ENCODE assay signal across 22 cellular contexts in genomic region chr4:140717313-140717712, GRCh38. TPM values are rescaled to one million over a fixed set of nuclear protein-coding genes. Genes with fewer than 3 reads are reported as not detected.
DNase-seq lines count a peak whose midpoint lies in the region; ATAC-seq and TF ChIP-seq lines count a peak whose summit lies in the region.
"Had no signal": no experiment of that assay in that cellular context is flagged by ENCODE, and none has a peak within 500 bp of the region (broad histone marks: within the 10 kb centered on the region; RNA-seq: fewer than 3 reads in every experiment).

No MANE protein-coding gene starts in this region.

- no TSS peak for BruUV-seq in mammary epithelial cell (replicated peaks; lab: Mats Ljungman, UMichigan)

- H3K9me2 ChIP-seq in hepatocyte (replicated peaks; ENCODE audit: insufficient read depth): no peaks in the 10 kb centered on the region

- 45% methylated on average over 2 of the region's 2 CpGs for WGBS in mammary epithelial cell (ENCODE audit: low coverage, missing lambda C conversion rate)
- 82% methylated on average over 2 of the region's 2 CpGs for WGBS in hepatocyte (ENCODE audit: low lambda C conversion rate, missing lambda C conversion rate)

- no peaks in the 10 kb centered on the region for H3K27me3 Mint-ChIP-seq in activated naive CD8-positive, alpha-beta T cell treated with anti-CD3 and anti-CD28 coated beads, Interleukin-2, amount 50 U/mL, for 24 hours
- H3K27me3 Mint-ChIP-seq in activated naive CD8-positive, alpha-beta T cell treated with anti-CD3 and anti-CD28 coated beads for 36 hours: no peaks in the 10 kb centered on the region
- H3K27me3 Mint-ChIP-seq in naive B cell: no peaks in the 10 kb centered on the region
- H3K27me3 Mint-ChIP-seq: T-cell had no signal

- H3K4me1 Mint-ChIP-seq in activated naive CD8-positive, alpha-beta T cell treated with anti-CD3 and anti-CD28 coated beads, Interleukin-2, amount 50 U/mL, for 24 hours: peaks cover 29% of the 10 kb centered on the region
- H3K4me1 Mint-ChIP-seq in activated naive CD8-positive, alpha-beta T cell treated with anti-CD3 and anti-CD28 coated beads for 36 hours: peaks cover 11% of the 10 kb centered on the region
- peaks cover 50 to 79% (median 76%) of the 10 kb centered on the region in 3 donors for H3K4me1 Mint-ChIP-seq in naive B cell

- in situ Hi-C loops in mammary epithelial cell (cut with MboI; ENCODE audit: low sequenced_read_pairs in 2 of 2): no loop called here

- TF ChIP-seq CTCF in mammary epithelial cell (conservative IDR thresholded peaks at IDR 0.05 in 1 of 2, IDR thresholded peaks at IDR 0.05 in 1 of 2; ENCODE audit: extremely low read depth in 1 of 2, insufficient read depth in 1 of 2, low read depth in 1 of 2, low read length in 2 of 2) (no peak), hepatocyte (IDR thresholded peaks at IDR 0.05; ENCODE audit: poor library complexity) (no peak), upper lobe of right lung (IDR thresholded peaks at IDR 0.05) (no peak)

- peaks cover 30% of the 10 kb centered on the region for H3K79me2 ChIP-seq in mammary epithelial cell (ENCODE audit: insufficient read depth, low read length)
- peaks cover 94% of the 10 kb centered on the region for H3K79me2 ChIP-seq in hepatocyte

- no peak overlapping the region for H3K4me3 Mint-ChIP-seq in activated naive CD8-positive, alpha-beta T cell treated with anti-CD3 and anti-CD28 coated beads, Interleukin-2, amount 50 U/mL, for 24 hours
- no peak overlapping the region for H3K4me3 Mint-ChIP-seq in activated naive CD8-positive, alpha-beta T cell treated with anti-CD3 and anti-CD28 coated beads for 36 hours
- peak overlapping the region in 5 of 8 donors; percentile 23 to 74 (median 48) for H3K4me3 Mint-ChIP-seq in naive B cell
- H3K4me3 Mint-ChIP-seq: activated CD4-positive, alpha-beta T cell treated with anti-CD3 and anti-CD28 coated beads for 36 hours; activated naive CD8-positive, alpha-beta T cell treated with anti-CD3 and anti-CD28 coated beads, Interleukin-2, amount 10 ng/mL, durations not matched to agents 7 days and 5 days; T-cell had no signal

- H4K20me1 ChIP-seq in mammary epithelial cell (ENCODE audit: insufficient read depth, low read length): no peaks in the 10 kb centered on the region
- H4K20me1 ChIP-seq in hepatocyte (ENCODE audit: insufficient read depth, poor library complexity, severe bottlenecking): no peaks in the 10 kb centered on the region

- H3K4me1 ChIP-seq in mammary epithelial cell (ENCODE audit: insufficient read depth, low read length) (peaks cover 38% of the 10 kb centered on the region), hepatocyte (ENCODE audit: insufficient read depth) (peaks cover 14% of the 10 kb centered on the region), upper lobe of right lung (peaks cover 29% of the 10 kb centered on the region)

- peak overlapping the region; percentile 43 for H3K27ac Mint-ChIP-seq in activated naive CD8-positive, alpha-beta T cell treated with anti-CD3 and anti-CD28 coated beads, Interleukin-2, amount 50 U/mL, for 24 hours
- no peak overlapping the region for H3K27ac Mint-ChIP-seq in activated naive CD8-positive, alpha-beta T cell treated with anti-CD3 and anti-CD28 coated beads for 36 hours
- H3K27ac Mint-ChIP-seq in naive B cell: peak overlapping the region; percentile 24 to 65 (median 44)
- H3K27ac Mint-ChIP-seq: activated CD4-positive, alpha-beta T cell treated with anti-CD3 and anti-CD28 coated beads for 36 hours; activated naive CD8-positive, alpha-beta T cell treated with anti-CD3 and anti-CD28 coated beads, Interleukin-2, amount 10 ng/mL, durations not matched to agents 7 days and 5 days; T-cell had no signal

- H3K4me3 ChIP-seq in mammary epithelial cell (replicated peaks in 1 of 3; ENCODE audit: insufficient read depth in 1 of 3, low read depth in 2 of 3, low read length in 3 of 3): no peak overlapping the region
- H3K4me3 ChIP-seq in hepatocyte: no peak overlapping the region
- no peak overlapping the region for H3K4me3 ChIP-seq in upper lobe of right lung
- H3K4me3 ChIP-seq: HAP-1, transverse colon had no signal

- intact Hi-C loops in mammary epithelial cell (cut with micrococcal nuclease): no loop called here
- intact Hi-C loops in upper lobe of right lung (cut with DNase I): no loop called here

- no peak overlapping the region for H2AFZ ChIP-seq in mammary epithelial cell (ENCODE audit: low read depth, low read length)
- H2AFZ ChIP-seq in hepatocyte: no peak overlapping the region

- H3K27ac ChIP-seq in mammary epithelial cell (ENCODE audit: insufficient read depth, low read depth, low read length) (no peak overlapping the region), hepatocyte (no peak overlapping the region), upper lobe of right lung (no peak overlapping the region)
- H3K27ac ChIP-seq: 22Rv1, transverse colon had no signal

- no peak overlapping the region for H3K9ac ChIP-seq in mammary epithelial cell (ENCODE audit: insufficient read depth, low read length)

- no peak for ATAC-seq in activated naive CD8-positive, alpha-beta T cell treated with anti-CD3 and anti-CD28 coated beads, Interleukin-2, amount 50 U/mL, for 24 hours
- ATAC-seq in naive B cell (ENCODE audit: low read depth in 2 of 2) (no peak), upper lobe of right lung (no peak)
- ATAC-seq: activated CD4-positive, alpha-beta T cell treated with anti-CD3 and anti-CD28 coated beads for 36 hours; Right ventricle myocardium inferior; stimulated activated naive CD8-positive, alpha-beta T cell treated with anti-CD3 and anti-CD28 coated beads, Interleukin-15, Interleukin-2, amounts not matched to agents 100 U/mL and 50 U/mL, for 24 hours; T-cell had no signal

- dilution Hi-C loops in mammary epithelial cell (cut with HindIII; ENCODE audit: low sequenced_read_pairs): no loop called here

- no peaks in the 10 kb centered on the region for H3K27me3 ChIP-seq in mammary epithelial cell (ENCODE audit: insufficient read depth, low read length)
- H3K27me3 ChIP-seq in hepatocyte: no peaks in the 10 kb centered on the region
- no peaks in the 10 kb centered on the region for H3K27me3 ChIP-seq in upper lobe of right lung
- H3K27me3 ChIP-seq: BE2C, transverse colon had no signal

- H3K36me3 ChIP-seq in mammary epithelial cell (ENCODE audit: insufficient read depth, low read length) (no peaks in the 10 kb centered on the region), hepatocyte (replicated peaks; ENCODE audit: insufficient read depth, low read depth) (no peaks in the 10 kb centered on the region), upper lobe of right lung (no peaks in the 10 kb centered on the region)
- H3K36me3 ChIP-seq: BE2C, HAP-1, transverse colon had no signal

- DNase-seq in activated naive CD8-positive, alpha-beta T cell treated with anti-CD3 and anti-CD28 coated beads, Interleukin-2, amount 50 U/mL, for 24 hours: no peak
- DNase-seq in activated naive CD8-positive, alpha-beta T cell treated with anti-CD3 and anti-CD28 coated beads for 36 hours: no peak
- DNase-seq in mammary epithelial cell (no peak), naive B cell (no peak), hepatocyte (ENCODE audit: low spot score) (no peak), UCSD-AML1 (lab: John Stamatoyannopoulos, UW; ENCODE audit: unreplicated experiment) (no peak), SKM-1 treated with dmso at 0.1 percent for 144 hours (lab: John Stamatoyannopoulos, UW; ENCODE audit: unreplicated experiment) (no peak), upper lobe of right lung (no peak)
- DNase-seq: activated CD4-positive, alpha-beta T cell treated with anti-CD3 and anti-CD28 coated beads for 36 hours; activated naive CD8-positive, alpha-beta T cell treated with anti-CD3 and anti-CD28 coated beads, Interleukin-2, amount 10 ng/mL, durations not matched to agents 7 days and 5 days; BE2C; cortex of kidney; EL; NCI-H1105 treated with DMSO at 0.1 percent for 48 hours; NCI-H524 treated with DMSO at 0.1 percent for 48 hours; stimulated activated CD4-positive, alpha-beta T cell treated with anti-CD3 and anti-CD28 coated beads, Interleukin-1b, Interleukin-23, amount 100 ng/mL, for 48 hours; stimulated activated naive CD8-positive, alpha-beta T cell treated with anti-CD3 and anti-CD28 coated beads, Interleukin-15, Interleukin-2, amounts not matched to agents 100 U/mL and 50 U/mL, for 24 hours; T-cell; transverse colon had no signal

- CTCF ChIA-PET in mammary epithelial cell (lab: Charles Lee; ENCODE audit: low non-redundant PET): no interaction called here

- H3K9me3 Mint-ChIP-seq in activated naive CD8-positive, alpha-beta T cell treated with anti-CD3 and anti-CD28 coated beads, Interleukin-2, amount 50 U/mL, for 24 hours: no peaks in the 10 kb centered on the region
- H3K9me3 Mint-ChIP-seq in activated naive CD8-positive, alpha-beta T cell treated with anti-CD3 and anti-CD28 coated beads for 36 hours: no peaks in the 10 kb centered on the region
- H3K9me3 Mint-ChIP-seq in naive B cell: peaks cover 0 to 2% (median 0%) of the 10 kb centered on the region in 7 donors
- H3K9me3 Mint-ChIP-seq: activated naive CD8-positive, alpha-beta T cell treated with anti-CD3 and anti-CD28 coated beads, Interleukin-2, amount 10 ng/mL, durations not matched to agents 7 days and 5 days; T-cell had no signal

- H3K36me3 Mint-ChIP-seq in activated naive CD8-positive, alpha-beta T cell treated with anti-CD3 and anti-CD28 coated beads, Interleukin-2, amount 50 U/mL, for 24 hours (ENCODE audit: low read depth): no peaks in the 10 kb centered on the region
- no peaks in the 10 kb centered on the region for H3K36me3 Mint-ChIP-seq in activated naive CD8-positive, alpha-beta T cell treated with anti-CD3 and anti-CD28 coated beads for 36 hours
- H3K36me3 Mint-ChIP-seq in naive B cell: peaks cover 8 to 15% of the 10 kb centered on the region in 2 donors
- H3K36me3 Mint-ChIP-seq: activated naive CD8-positive, alpha-beta T cell treated with anti-CD3 and anti-CD28 coated beads, Interleukin-2, amount 10 ng/mL, durations not matched to agents 7 days and 5 days; T-cell had no signal

- H3K9me3 ChIP-seq in mammary epithelial cell (replicated peaks; ENCODE audit: insufficient read depth, low read length): no peaks in the 10 kb centered on the region
- no peaks in the 10 kb centered on the region for H3K9me3 ChIP-seq in hepatocyte (ENCODE audit: low read depth)
- no peaks in the 10 kb centered on the region for H3K9me3 ChIP-seq in upper lobe of right lung
- H3K9me3 ChIP-seq: BE2C, HAP-1, transverse colon had no signal

- peak overlapping the region; percentile 28 for H3K4me2 ChIP-seq in mammary epithelial cell (ENCODE audit: insufficient read depth, low read depth, low read length)
- no peak overlapping the region for H3K4me2 ChIP-seq in hepatocyte

RNA-seq across cellular contexts. Expression of gene TBC1D9, which starts 38.9 kb away (rescaled TPM):
- under 1 TPM; 0.04 to 0.06 TPM for total RNA-seq in activated naive CD8-positive, alpha-beta T cell treated with anti-CD3 and anti-CD28 coated beads for 36 hours
- total RNA-seq in mammary epithelial cell (10 to 100 TPM; 23.5 to 42.8 TPM), hepatocyte (32.8 and 35.6 TPM in 2 replicates), upper lobe of right lung (39.5 TPM)
- polyA plus RNA-seq in mammary epithelial cell (12.8 TPM), naive B cell (ENCODE audit: low read depth in 6 of 6) (10 to 100 TPM in 5 of 6 donors, 1 to 10 TPM in 1; 4.4 to 38.9 (median 21.2) TPM), hepatocyte (10.0 and 10.5 TPM in 2 replicates)
- polyA minus RNA-seq in mammary epithelial cell: 27.8 TPM

Comparison
In these comparisons a context has a peak if more than half of its experiments do, and no peak if none do; other contexts are left out.
1. H3K4me3 Mint-ChIP-seq: peak in naive B cell (5 of 8); none in activated naive CD8-positive, alpha-beta T cell treated with anti-CD3 and anti-CD28 coated beads, Interleukin-2, amount 50 U/mL, for 24 hours (single experiment) and activated naive CD8-positive, alpha-beta T cell treated with anti-CD3 and anti-CD28 coated beads for 36 hours (single experiment).
2. RNA of gene TBC1D9, which starts 38.9 kb away (total RNA-seq): 23.5 to 42.8 TPM in mammary epithelial cell, 39.5 TPM in upper lobe of right lung (single experiment) and 32.8 to 35.6 TPM in hepatocyte; 0.04 to 0.06 TPM in activated naive CD8-positive, alpha-beta T cell treated with anti-CD3 and anti-CD28 coated beads for 36 hours; every median in the first group is over 10 times any median in the second.